ENCODE assay signal across 1 cellular context in the genomic region with DNA sequence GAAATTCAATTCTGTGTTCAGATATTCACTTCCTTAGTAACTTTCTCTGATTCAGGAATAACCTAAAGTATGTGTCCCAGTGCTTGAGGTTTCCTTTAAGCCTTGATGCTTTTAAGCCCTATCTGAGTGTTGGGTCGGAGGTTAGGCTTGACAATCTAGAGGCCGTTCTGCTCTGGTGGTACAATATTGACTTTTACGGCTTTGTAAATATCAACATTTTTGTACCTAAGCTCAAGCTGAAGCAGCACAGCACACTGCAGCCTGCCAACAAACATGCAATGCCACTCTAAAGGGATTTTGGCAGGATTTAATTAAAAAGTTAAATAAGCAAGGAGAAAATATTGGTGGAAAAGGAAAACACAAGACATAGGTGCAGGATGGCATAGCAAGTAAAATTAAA.
TF ChIP-seq lines count a peak whose summit lies in the region.

No MANE protein-coding gene starts in this region.

TF ChIP-seq in WTC11, 78 proteins besides CTCF, POLR2A, EP300 and RAD21 (continued from another document):
- TF ChIP-seq ZNF138 (CRISPR knock-in tag; conservative IDR thresholded peaks at IDR 0.05) (no peak), KAT7 (CRISPR knock-in tag; IDR thresholded peaks at IDR 0.05; ENCODE audit: borderline replicate concordance) (no peak), ZNF423 (CRISPR knock-in tag; IDR thresholded peaks at IDR 0.05) (no peak), ELF4 (CRISPR knock-in tag; IDR thresholded peaks at IDR 0.05; ENCODE audit: low read depth) (no peak), HMGA2 (CRISPR knock-in tag; IDR thresholded peaks at IDR 0.05) (no peak)
- TF ChIP-seq, protein P1, sequence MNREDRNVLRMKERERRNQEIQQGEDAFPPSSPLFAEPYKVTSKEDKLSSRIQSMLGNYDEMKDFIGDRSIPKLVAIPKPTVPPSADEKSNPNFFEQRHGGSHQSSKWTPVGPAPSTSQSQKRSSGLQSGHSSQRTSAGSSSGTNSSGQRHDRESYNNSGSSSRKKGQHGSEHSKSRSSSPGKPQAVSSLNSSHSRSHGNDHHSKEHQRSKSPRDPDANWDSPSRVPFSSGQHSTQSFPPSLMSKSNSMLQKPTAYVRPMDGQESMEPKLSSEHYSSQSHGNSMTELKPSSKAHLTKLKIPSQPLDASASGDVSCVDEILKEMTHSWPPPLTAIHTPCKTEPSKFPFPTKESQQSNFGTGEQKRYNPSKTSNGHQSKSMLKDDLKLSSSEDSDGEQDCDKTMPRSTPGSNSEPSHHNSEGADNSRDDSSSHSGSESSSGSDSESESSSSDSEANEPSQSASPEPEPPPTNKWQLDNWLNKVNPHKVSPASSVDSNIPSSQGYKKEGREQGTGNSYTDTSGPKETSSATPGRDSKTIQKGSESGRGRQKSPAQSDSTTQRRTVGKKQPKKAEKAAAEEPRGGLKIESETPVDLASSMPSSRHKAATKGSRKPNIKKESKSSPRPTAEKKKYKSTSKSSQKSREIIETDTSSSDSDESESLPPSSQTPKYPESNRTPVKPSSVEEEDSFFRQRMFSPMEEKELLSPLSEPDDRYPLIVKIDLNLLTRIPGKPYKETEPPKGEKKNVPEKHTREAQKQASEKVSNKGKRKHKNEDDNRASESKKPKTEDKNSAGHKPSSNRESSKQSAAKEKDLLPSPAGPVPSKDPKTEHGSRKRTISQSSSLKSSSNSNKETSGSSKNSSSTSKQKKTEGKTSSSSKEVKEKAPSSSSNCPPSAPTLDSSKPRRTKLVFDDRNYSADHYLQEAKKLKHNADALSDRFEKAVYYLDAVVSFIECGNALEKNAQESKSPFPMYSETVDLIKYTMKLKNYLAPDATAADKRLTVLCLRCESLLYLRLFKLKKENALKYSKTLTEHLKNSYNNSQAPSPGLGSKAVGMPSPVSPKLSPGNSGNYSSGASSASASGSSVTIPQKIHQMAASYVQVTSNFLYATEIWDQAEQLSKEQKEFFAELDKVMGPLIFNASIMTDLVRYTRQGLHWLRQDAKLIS (CRISPR knock-in tag; IDR thresholded peaks at IDR 0.05; ENCODE audit: borderline replicate concordance), result no peak
- TF ChIP-seq, protein P2, sequence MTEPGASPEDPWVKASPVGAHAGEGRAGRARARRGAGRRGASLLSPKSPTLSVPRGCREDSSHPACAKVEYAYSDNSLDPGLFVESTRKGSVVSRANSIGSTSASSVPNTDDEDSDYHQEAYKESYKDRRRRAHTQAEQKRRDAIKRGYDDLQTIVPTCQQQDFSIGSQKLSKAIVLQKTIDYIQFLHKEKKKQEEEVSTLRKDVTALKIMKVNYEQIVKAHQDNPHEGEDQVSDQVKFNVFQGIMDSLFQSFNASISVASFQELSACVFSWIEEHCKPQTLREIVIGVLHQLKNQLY (CRISPR knock-in tag; IDR thresholded peaks at IDR 0.05), result no peak
TF ChIP-seq in WTC11: peak in this region for 0.
